9 cellular contexts compared by ENCODE assay signal in the genomic region with DNA sequence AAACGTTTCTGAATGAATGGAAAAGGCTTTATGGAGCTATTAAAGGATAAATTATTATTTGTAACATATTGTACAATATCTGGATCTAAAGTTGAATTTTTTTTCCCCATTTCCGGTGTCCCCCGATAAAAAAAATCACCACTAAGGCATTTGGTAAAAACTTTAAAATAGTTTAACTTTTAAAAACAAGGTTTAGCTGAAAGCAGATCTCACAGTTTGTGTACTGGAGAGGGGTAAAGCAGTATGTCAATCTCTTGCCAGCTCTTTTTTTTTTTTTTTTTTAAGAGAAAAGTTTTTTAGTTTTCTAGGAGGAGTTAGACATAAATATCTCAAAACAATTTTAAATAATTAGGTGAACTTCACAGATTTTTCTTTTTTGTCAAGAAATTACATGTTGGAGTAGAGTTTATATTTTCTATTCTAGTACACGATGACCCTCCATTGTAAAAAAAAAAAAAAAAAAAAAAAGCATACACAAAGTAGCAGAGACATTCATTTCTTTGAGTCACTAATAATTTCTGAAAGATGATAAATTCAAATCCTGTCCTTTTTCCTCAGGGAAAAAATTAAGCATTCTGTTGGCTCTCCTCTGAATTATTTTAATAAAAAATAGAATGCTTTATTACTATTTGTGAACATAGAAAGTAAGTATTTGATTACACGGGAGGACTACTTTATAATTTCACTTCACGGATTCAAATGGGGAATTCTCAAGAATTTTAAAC. TPM values are rescaled to one million over a fixed set of nuclear protein-coding genes. Genes with fewer than 3 reads are reported as not detected.
DNase-seq lines count a peak whose midpoint lies in the region; ATAC-seq and TF ChIP-seq lines count a peak whose summit lies in the region.
"Had no signal": no experiment of that assay in that cellular context is flagged by ENCODE, and none has a peak within 500 bp of the region (broad histone marks: within the 10 kb centered on the region; RNA-seq: fewer than 3 reads in every experiment).

No MANE protein-coding gene starts in this region.

- peak overlapping the region; percentile 92 for H3K4me3 Mint-ChIP-seq in stimulated activated naive CD8-positive, alpha-beta T cell treated with anti-CD3 and anti-CD28 coated beads, Interleukin-15, Interleukin-2, amounts not matched to agents 100 ng/mL and 50 ng/mL, for 24 hours
- peak overlapping the region; percentile 93 to 96 (median 95) for H3K4me3 Mint-ChIP-seq in brain
- H3K4me3 Mint-ChIP-seq in mesothelial cell of epicardium, result peak overlapping the region; percentile 97

- ATAC-seq in stimulated activated naive CD8-positive, alpha-beta T cell treated with anti-CD3 and anti-CD28 coated beads, Interleukin-15, Interleukin-2, amounts not matched to agents 100 U/mL and 50 U/mL, for 24 hours, result no peak

- H3K27me3 Mint-ChIP-seq in stimulated activated naive CD8-positive, alpha-beta T cell treated with anti-CD3 and anti-CD28 coated beads, Interleukin-15, Interleukin-2, amounts not matched to agents 100 ng/mL and 50 ng/mL, for 24 hours, result peaks cover 3% of the 10 kb centered on the region
- H3K27me3 Mint-ChIP-seq in brain, result peaks cover 21% of the 10 kb centered on the region
- H3K27me3 Mint-ChIP-seq in mesothelial cell of epicardium (ENCODE audit: low read depth), result no peaks in the 10 kb centered on the region

- peaks cover 34% of the 10 kb centered on the region for H3K4me1 Mint-ChIP-seq in stimulated activated naive CD8-positive, alpha-beta T cell treated with anti-CD3 and anti-CD28 coated beads, Interleukin-15, Interleukin-2, amounts not matched to agents 100 ng/mL and 50 ng/mL, for 24 hours (ENCODE audit: low read depth)
- H3K4me1 Mint-ChIP-seq in brain (peaks cover 36% of the 10 kb centered on the region), mesothelial cell of epicardium (peaks cover 25% of the 10 kb centered on the region)

- no peak for DNase-seq in stimulated activated naive CD8-positive, alpha-beta T cell treated with anti-CD3 and anti-CD28 coated beads, Interleukin-15, Interleukin-2, amounts not matched to agents 100 U/mL and 50 U/mL, for 24 hours
- DNase-seq in mesothelial cell of epicardium (ENCODE audit: low spot score in 2 of 2, unreplicated experiment in 2 of 2), result no peak
- no peak for DNase-seq in HUDEP-2 (lab: John Stamatoyannopoulos, UW; ENCODE audit: unreplicated experiment in 76 of 76)
- DNase-seq in hepatic stellate cell (ENCODE audit: low spot score), result no peak
- DNase-seq in Ammon's horn (ENCODE audit: low spot score), result no peak
- DNase-seq in head of caudate nucleus, result no peak
- DNase-seq: NCI-H1092 had no signal

- no peaks in the 10 kb centered on the region for H3K9me3 Mint-ChIP-seq in stimulated activated naive CD8-positive, alpha-beta T cell treated with anti-CD3 and anti-CD28 coated beads, Interleukin-15, Interleukin-2, amounts not matched to agents 100 ng/mL and 50 ng/mL, for 24 hours
- H3K9me3 Mint-ChIP-seq in brain, result no peaks in the 10 kb centered on the region
- no peaks in the 10 kb centered on the region for H3K9me3 Mint-ChIP-seq in mesothelial cell of epicardium

- TF ChIP-seq CTCF in brain (conservative IDR thresholded peaks at IDR 0.05) (no peak), mesothelial cell of epicardium (IDR thresholded peaks at IDR 0.05; ENCODE audit: unreplicated experiment) (no peak)

- peak overlapping the region; percentile 98 for H3K27ac Mint-ChIP-seq in stimulated activated naive CD8-positive, alpha-beta T cell treated with anti-CD3 and anti-CD28 coated beads, Interleukin-15, Interleukin-2, amounts not matched to agents 100 ng/mL and 50 ng/mL, for 24 hours
- H3K27ac Mint-ChIP-seq in brain (peak overlapping the region; percentile 96 to 99 (median 99)), mesothelial cell of epicardium (peak overlapping the region; percentile 100)

- no peaks in the 10 kb centered on the region for H3K36me3 Mint-ChIP-seq in stimulated activated naive CD8-positive, alpha-beta T cell treated with anti-CD3 and anti-CD28 coated beads, Interleukin-15, Interleukin-2, amounts not matched to agents 100 ng/mL and 50 ng/mL, for 24 hours (ENCODE audit: low read depth)
- H3K36me3 Mint-ChIP-seq in brain, result peaks cover 5% of the 10 kb centered on the region
- no peaks in the 10 kb centered on the region for H3K36me3 Mint-ChIP-seq in mesothelial cell of epicardium

- intact Hi-C loops in head of caudate nucleus (cut with DNase I), result no loop called here

RNA-seq across cellular contexts. Expression of a gene that starts 1.9 kb away (rescaled TPM):
- 44.3 TPM for polyA plus RNA-seq in brain (ENCODE audit: insufficient read depth, low read depth, low replicate concordance)
- 67.5 to 76.0 TPM (median 69.8 TPM) in 3 replicates for total RNA-seq in mesothelial cell of epicardium
